In genomic region chr11:63917685-63918523, GRCh38 we compare ENCODE assay signal across 8 cellular contexts. TPM values are rescaled to one million over a fixed set of nuclear protein-coding genes. Genes with fewer than 3 reads are reported as not detected.
DNase-seq lines count a peak whose midpoint lies in the region; ATAC-seq and TF ChIP-seq lines count a peak whose summit lies in the region.

No MANE protein-coding gene starts in this region.

- H3K23ac ChIP-seq in neuronal stem cell (ENCODE audit: low read depth, low read length, poor library complexity), result peak overlapping the region; percentile 87

- peak overlapping the region; percentile 99 for H2BK5ac ChIP-seq in neuronal stem cell (ENCODE audit: low read length)

- DNase-seq in activated CD4-positive, alpha-beta memory T cell treated with anti-CD3 and anti-CD28 coated beads for 36 hours, result peak; percentile 42
- DNase-seq in activated CD4-positive, alpha-beta memory T cell treated with anti-CD3 and anti-CD28 coated beads, Interleukin-2, amount 10 ng/mL, durations not matched to agents 7 days and 5 days, result no peak
- DNase-seq in NCI-H524 treated with DMSO at 0.1 percent for 48 hours (lab: John Stamatoyannopoulos, UW) (peak; percentile 81), foreskin keratinocyte (peak in 1 of 2 donors; percentile 54), neuronal stem cell (ENCODE audit: low spot score) (peak; percentile 82), NCI-H2196 treated with DMSO at 0.1 percent for 48 hours (lab: John Stamatoyannopoulos, UW; ENCODE audit: unreplicated experiment) (no peak), T1000 (lab: John Stamatoyannopoulos, UW) (no peak)
- no peak for DNase-seq in activated T-helper 2 cell treated with anti-CD3 and anti-CD28 coated beads, Interferon-gamma antibody, Interleukin-2, Interleukin-4, amounts not matched to agents 10 μg/mL and 5 μg/mL and 100 μg/mL, durations not matched to agents 14 hours and 24 hours and 36 hours (ENCODE audit: low spot score)

- H2AK5ac ChIP-seq in neuronal stem cell (ENCODE audit: low read depth, low read length), result peak overlapping the region; percentile 50

- H3K27me3 Mint-ChIP-seq in activated CD4-positive, alpha-beta memory T cell treated with anti-CD3 and anti-CD28 coated beads for 36 hours, result no peaks in the 10 kb centered on the region
- peaks cover 26% of the 10 kb centered on the region for H3K27me3 Mint-ChIP-seq in activated CD4-positive, alpha-beta memory T cell treated with anti-CD3 and anti-CD28 coated beads, Interleukin-2, amount 10 ng/mL, durations not matched to agents 7 days and 5 days
- H3K27me3 Mint-ChIP-seq in activated T-helper 2 cell treated with anti-CD3 and anti-CD28 coated beads, Interferon-gamma antibody, Interleukin-2, Interleukin-4, amounts not matched to agents 10 μg/mL and 5 μg/mL and 100 μg/mL, durations not matched to agents 14 hours and 24 hours and 36 hours (ENCODE audit: low read depth), result peaks cover 23% of the 10 kb centered on the region

- intact Hi-C loops in activated CD4-positive, alpha-beta memory T cell treated with anti-CD3 and anti-CD28 coated beads for 36 hours (cut with micrococcal nuclease), result loop anchor here (2.0 kb wide), 1 partner anchor 21 kb away; the partner anchor contains the start of gene NAA40
- intact Hi-C loops in activated T-helper 2 cell treated with anti-CD3 and anti-CD28 coated beads, Interferon-gamma antibody, Interleukin-2, Interleukin-4, amounts not matched to agents 10 μg/mL and 5 μg/mL and 100 μg/mL, durations not matched to agents 14 hours and 24 hours and 36 hours (cut with micrococcal nuclease), result no loop called here

- POLR2A ChIA-PET in activated CD4-positive, alpha-beta memory T cell treated with anti-CD3 and anti-CD28 coated beads for 36 hours (lab: Charles Lee), result no interaction called here
- POLR2A ChIA-PET in activated CD4-positive, alpha-beta memory T cell treated with anti-CD3 and anti-CD28 coated beads, Interleukin-2, amount 10 ng/mL, durations not matched to agents 7 days and 5 days (lab: Charles Lee), result no interaction called here

- H3K27me3 ChIP-seq in foreskin keratinocyte (peaks cover 11% of the 10 kb centered on the region), neuronal stem cell (ENCODE audit: control insufficient read depth in 3 of 3, insufficient read depth in 3 of 3, low read depth in 1 of 3, low read length in 3 of 3) (no peaks in the 10 kb centered on the region)

- peak overlapping the region; percentile 97 for H2BK12ac ChIP-seq in neuronal stem cell (ENCODE audit: low read length)

- H3K27ac Mint-ChIP-seq in activated CD4-positive, alpha-beta memory T cell treated with anti-CD3 and anti-CD28 coated beads for 36 hours, result no peak overlapping the region
- no peak overlapping the region for H3K27ac Mint-ChIP-seq in activated CD4-positive, alpha-beta memory T cell treated with anti-CD3 and anti-CD28 coated beads, Interleukin-2, amount 10 ng/mL, durations not matched to agents 7 days and 5 days
- no peak overlapping the region for H3K27ac Mint-ChIP-seq in activated T-helper 2 cell treated with anti-CD3 and anti-CD28 coated beads, Interferon-gamma antibody, Interleukin-2, Interleukin-4, amounts not matched to agents 10 μg/mL and 5 μg/mL and 100 μg/mL, durations not matched to agents 14 hours and 24 hours and 36 hours

- H3K4me1 Mint-ChIP-seq in activated CD4-positive, alpha-beta memory T cell treated with anti-CD3 and anti-CD28 coated beads for 36 hours (ENCODE audit: low read depth), result peaks cover 16% of the 10 kb centered on the region
- peaks cover 9% of the 10 kb centered on the region for H3K4me1 Mint-ChIP-seq in activated CD4-positive, alpha-beta memory T cell treated with anti-CD3 and anti-CD28 coated beads, Interleukin-2, amount 10 ng/mL, durations not matched to agents 7 days and 5 days
- H3K4me1 Mint-ChIP-seq in activated T-helper 2 cell treated with anti-CD3 and anti-CD28 coated beads, Interferon-gamma antibody, Interleukin-2, Interleukin-4, amounts not matched to agents 10 μg/mL and 5 μg/mL and 100 μg/mL, durations not matched to agents 14 hours and 24 hours and 36 hours (ENCODE audit: low read depth), result peaks cover 4% of the 10 kb centered on the region

- peaks cover 13% of the 10 kb centered on the region for H3K4me1 ChIP-seq in foreskin keratinocyte
- peaks cover 33 to 37% of the 10 kb centered on the region in 2 donors for H3K4me1 ChIP-seq in neuronal stem cell (ENCODE audit: control insufficient read depth in 2 of 2, insufficient read depth in 1 of 2, low read depth in 1 of 2, low read length in 2 of 2)

- H3K9ac ChIP-seq in neuronal stem cell (ENCODE audit: low read depth, low read length, poor library complexity), result peak overlapping the region; percentile 93

- H3K27ac ChIP-seq in foreskin keratinocyte (no peak overlapping the region), neuronal stem cell (replicated peaks; ENCODE audit: low read length) (peak overlapping the region; percentile 91)

- peak overlapping the region; percentile 90 for H3K4ac ChIP-seq in neuronal stem cell (ENCODE audit: low read length)

- H2AFZ ChIP-seq in neuronal stem cell (ENCODE audit: low read length), result peak overlapping the region; percentile 81

- CTCF ChIA-PET in activated CD4-positive, alpha-beta memory T cell treated with anti-CD3 and anti-CD28 coated beads for 36 hours (lab: Charles Lee), result interaction anchor here (1.2 to 4.8 kb wide), 4 partner anchors 11 to 81 kb away, joined by 3 to 34 read pairs (median 4); partner anchors contain the start of gene MARK2
- CTCF ChIA-PET in activated CD4-positive, alpha-beta memory T cell treated with anti-CD3 and anti-CD28 coated beads, Interleukin-2, amount 10 ng/mL, durations not matched to agents 7 days and 5 days (lab: Charles Lee), result interaction anchor here (0.8 to 1.1 kb wide), 4 partner anchors 35 to 83 kb away, joined by 3 to 5 read pairs (median 3); partner anchors contain the start of gene MARK2

- peak; percentile 12 for ATAC-seq in foreskin keratinocyte

- peaks cover 0 to 5% of the 10 kb centered on the region in 2 donors for H3K9me3 ChIP-seq in neuronal stem cell (replicated peaks in 1 of 2; ENCODE audit: control insufficient read depth in 2 of 2, insufficient read depth in 1 of 2, low read depth in 1 of 2, low read length in 2 of 2)

- H3K18ac ChIP-seq in neuronal stem cell (ENCODE audit: low read length), result peak overlapping the region; percentile 100

- peak overlapping the region; percentile 78 for H3K14ac ChIP-seq in neuronal stem cell (ENCODE audit: low read length)

- H3K36me3 ChIP-seq in neuronal stem cell (replicated peaks in 1 of 2; ENCODE audit: control insufficient read depth in 2 of 2, insufficient read depth in 2 of 2, low read length in 2 of 2), result peaks cover 15 to 21% of the 10 kb centered on the region in 2 donors

- H4K91ac ChIP-seq in neuronal stem cell (ENCODE audit: low read depth, low read length, poor library complexity), result peak overlapping the region; percentile 97

- peak overlapping the region; percentile 69 for H3K4me2 ChIP-seq in neuronal stem cell (ENCODE audit: insufficient read depth, low read length, poor library complexity, severe bottlenecking)

- peak overlapping the region; percentile 84 for H2BK15ac ChIP-seq in neuronal stem cell (ENCODE audit: low read length)

- H4K8ac ChIP-seq in neuronal stem cell (ENCODE audit: low read depth, low read length), result no peak overlapping the region

- peak overlapping the region; percentile 66 to 74 for H3K4me3 ChIP-seq in neuronal stem cell (ENCODE audit: low read length in 2 of 2)

- peaks cover 19% of the 10 kb centered on the region for H3K79me1 ChIP-seq in neuronal stem cell (ENCODE audit: low read depth, low read length)

- H3K36me3 Mint-ChIP-seq in activated CD4-positive, alpha-beta memory T cell treated with anti-CD3 and anti-CD28 coated beads for 36 hours, result no peaks in the 10 kb centered on the region
- H3K36me3 Mint-ChIP-seq in activated CD4-positive, alpha-beta memory T cell treated with anti-CD3 and anti-CD28 coated beads, Interleukin-2, amount 10 ng/mL, durations not matched to agents 7 days and 5 days (ENCODE audit: low read depth), result no peaks in the 10 kb centered on the region
- no peaks in the 10 kb centered on the region for H3K36me3 Mint-ChIP-seq in activated T-helper 2 cell treated with anti-CD3 and anti-CD28 coated beads, Interferon-gamma antibody, Interleukin-2, Interleukin-4, amounts not matched to agents 10 μg/mL and 5 μg/mL and 100 μg/mL, durations not matched to agents 14 hours and 24 hours and 36 hours (ENCODE audit: low read depth)

- H2BK120ac ChIP-seq in neuronal stem cell (ENCODE audit: low read depth, low read length), result peak overlapping the region; percentile 98

- no CpG with 5 or more reads among the region's 50 CpGs for WGBS in neuronal stem cell (ENCODE audit: extremely low coverage in 2 of 2, insufficient read length in 2 of 2, insufficient replicate concordance in 1 of 2), 2 donors

- no peak for TF ChIP-seq CTCF in foreskin keratinocyte (conservative IDR thresholded peaks at IDR 0.05)

- peak overlapping the region; percentile 53 for H3K4me3 Mint-ChIP-seq in activated CD4-positive, alpha-beta memory T cell treated with anti-CD3 and anti-CD28 coated beads for 36 hours
- no peak overlapping the region for H3K4me3 Mint-ChIP-seq in activated CD4-positive, alpha-beta memory T cell treated with anti-CD3 and anti-CD28 coated beads, Interleukin-2, amount 10 ng/mL, durations not matched to agents 7 days and 5 days
- peak overlapping the region; percentile 37 for H3K4me3 Mint-ChIP-seq in activated T-helper 2 cell treated with anti-CD3 and anti-CD28 coated beads, Interferon-gamma antibody, Interleukin-2, Interleukin-4, amounts not matched to agents 10 μg/mL and 5 μg/mL and 100 μg/mL, durations not matched to agents 14 hours and 24 hours and 36 hours (ENCODE audit: low read depth)

- H3K9me3 Mint-ChIP-seq in activated CD4-positive, alpha-beta memory T cell treated with anti-CD3 and anti-CD28 coated beads for 36 hours, result no peaks in the 10 kb centered on the region
- no peaks in the 10 kb centered on the region for H3K9me3 Mint-ChIP-seq in activated CD4-positive, alpha-beta memory T cell treated with anti-CD3 and anti-CD28 coated beads, Interleukin-2, amount 10 ng/mL, durations not matched to agents 7 days and 5 days
- H3K9me3 Mint-ChIP-seq in activated T-helper 2 cell treated with anti-CD3 and anti-CD28 coated beads, Interferon-gamma antibody, Interleukin-2, Interleukin-4, amounts not matched to agents 10 μg/mL and 5 μg/mL and 100 μg/mL, durations not matched to agents 14 hours and 24 hours and 36 hours, result no peaks in the 10 kb centered on the region

RNA-seq across cellular contexts. Expression of gene RCOR2, which starts 0.9 kb away (rescaled TPM):
- under 1 TPM; 0.21 to 0.27 TPM for total RNA-seq in activated CD4-positive, alpha-beta memory T cell treated with anti-CD3 and anti-CD28 coated beads for 36 hours
- not detected for total RNA-seq in activated CD4-positive, alpha-beta memory T cell treated with anti-CD3 and anti-CD28 coated beads, Interleukin-2, amount 10 ng/mL, durations not matched to agents 7 days and 5 days
- 0.41 and 0.43 TPM in 2 replicates for total RNA-seq in activated T-helper 2 cell treated with anti-CD3 and anti-CD28 coated beads, Interferon-gamma antibody, Interleukin-2, Interleukin-4, amounts not matched to agents 10 μg/mL and 5 μg/mL and 100 μg/mL, durations not matched to agents 14 hours and 24 hours and 36 hours
- 1.5 and 1.8 TPM in 2 replicates for total RNA-seq in foreskin keratinocyte
- 1.7 and 1.8 TPM in 2 replicates for polyA plus RNA-seq in foreskin keratinocyte
- polyA plus RNA-seq in neuronal stem cell (2013, experiment 1 of 2), result 74.6 TPM
- 74.3 TPM for polyA plus RNA-seq in neuronal stem cell (2013, experiment 2 of 2)

RNA-seq across cellular contexts. Expression of gene NAA40, which starts 20.9 kb away (rescaled TPM):
- total RNA-seq in activated CD4-positive, alpha-beta memory T cell treated with anti-CD3 and anti-CD28 coated beads for 36 hours, result 10 to 100 TPM; 15.4 to 17.3 TPM
- 10 to 100 TPM; 28.9 to 31.1 TPM for total RNA-seq in activated CD4-positive, alpha-beta memory T cell treated with anti-CD3 and anti-CD28 coated beads, Interleukin-2, amount 10 ng/mL, durations not matched to agents 7 days and 5 days
- 29.9 and 30.3 TPM in 2 replicates for total RNA-seq in activated T-helper 2 cell treated with anti-CD3 and anti-CD28 coated beads, Interferon-gamma antibody, Interleukin-2, Interleukin-4, amounts not matched to agents 10 μg/mL and 5 μg/mL and 100 μg/mL, durations not matched to agents 14 hours and 24 hours and 36 hours
- total RNA-seq in foreskin keratinocyte, result 16.2 and 20.1 TPM in 2 replicates
- 8.1 and 10.0 TPM in 2 replicates for polyA plus RNA-seq in foreskin keratinocyte
- polyA plus RNA-seq in neuronal stem cell (2013, experiment 1 of 2), result 15.2 TPM
- polyA plus RNA-seq in neuronal stem cell (2013, experiment 2 of 2), result 15.8 TPM

RNA-seq across cellular contexts. Expression of gene COX8A, which starts 56.5 kb away (rescaled TPM):
- 100 to 1,000 TPM; 559 to 581 TPM for total RNA-seq in activated CD4-positive, alpha-beta memory T cell treated with anti-CD3 and anti-CD28 coated beads for 36 hours
- 100 to 1,000 TPM; 506 to 527 TPM for total RNA-seq in activated CD4-positive, alpha-beta memory T cell treated with anti-CD3 and anti-CD28 coated beads, Interleukin-2, amount 10 ng/mL, durations not matched to agents 7 days and 5 days
- 312 and 326 TPM in 2 replicates for total RNA-seq in activated T-helper 2 cell treated with anti-CD3 and anti-CD28 coated beads, Interferon-gamma antibody, Interleukin-2, Interleukin-4, amounts not matched to agents 10 μg/mL and 5 μg/mL and 100 μg/mL, durations not matched to agents 14 hours and 24 hours and 36 hours
- 648 and 658 TPM in 2 replicates for total RNA-seq in foreskin keratinocyte
- 995 and 998 TPM in 2 replicates for polyA plus RNA-seq in foreskin keratinocyte
- 465 TPM for polyA plus RNA-seq in neuronal stem cell (2013, experiment 1 of 2)
- polyA plus RNA-seq in neuronal stem cell (2013, experiment 2 of 2), result 460 TPM

Comparison
In these comparisons a context has a peak if more than half of its experiments do, and no peak if none do; other contexts are left out.
1. DNase-seq: peak in activated CD4-positive, alpha-beta memory T cell treated with anti-CD3 and anti-CD28 coated beads for 36 hours (single experiment), NCI-H524 treated with DMSO at 0.1 percent for 48 hours (single experiment) and neuronal stem cell (single experiment); none in activated CD4-positive, alpha-beta memory T cell treated with anti-CD3 and anti-CD28 coated beads, Interleukin-2, amount 10 ng/mL, durations not matched to agents 7 days and 5 days (single experiment), activated T-helper 2 cell treated with anti-CD3 and anti-CD28 coated beads, Interferon-gamma antibody, Interleukin-2, Interleukin-4, amounts not matched to agents 10 μg/mL and 5 μg/mL and 100 μg/mL, durations not matched to agents 14 hours and 24 hours and 36 hours (single experiment), NCI-H2196 treated with DMSO at 0.1 percent for 48 hours (single experiment) and T1000 (single experiment).